In genomic region chr1:100342391-100342790, GRCh38 we compare ENCODE assay signal across 3 cellular contexts.
TF ChIP-seq lines count a peak whose summit lies in the region.

No MANE protein-coding gene starts in this region.

TF ChIP-seq in GM12878, 131 proteins besides CTCF, POLR2A, EP300 and RAD21 (continues in another document):
- TF ChIP-seq, protein P1, sequence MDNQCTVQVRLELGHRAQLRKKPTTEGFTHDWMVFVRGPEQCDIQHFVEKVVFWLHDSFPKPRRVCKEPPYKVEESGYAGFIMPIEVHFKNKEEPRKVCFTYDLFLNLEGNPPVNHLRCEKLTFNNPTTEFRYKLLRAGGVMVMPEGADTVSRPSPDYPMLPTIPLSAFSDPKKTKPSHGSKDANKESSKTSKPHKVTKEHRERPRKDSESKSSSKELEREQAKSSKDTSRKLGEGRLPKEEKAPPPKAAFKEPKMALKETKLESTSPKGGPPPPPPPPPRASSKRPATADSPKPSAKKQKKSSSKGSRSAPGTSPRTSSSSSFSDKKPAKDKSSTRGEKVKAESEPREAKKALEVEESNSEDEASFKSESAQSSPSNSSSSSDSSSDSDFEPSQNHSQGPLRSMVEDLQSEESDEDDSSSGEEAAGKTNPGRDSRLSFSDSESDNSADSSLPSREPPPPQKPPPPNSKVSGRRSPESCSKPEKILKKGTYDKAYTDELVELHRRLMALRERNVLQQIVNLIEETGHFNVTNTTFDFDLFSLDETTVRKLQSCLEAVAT (IDR thresholded peaks at IDR 0.05) = no peak
- TF ChIP-seq DPF2 (IDR thresholded peaks at IDR 0.05) = no peak
- TF ChIP-seq ZBED1 (IDR thresholded peaks at IDR 0.05; ENCODE audit: borderline replicate concordance) = no peak
- TF ChIP-seq, protein P2, sequence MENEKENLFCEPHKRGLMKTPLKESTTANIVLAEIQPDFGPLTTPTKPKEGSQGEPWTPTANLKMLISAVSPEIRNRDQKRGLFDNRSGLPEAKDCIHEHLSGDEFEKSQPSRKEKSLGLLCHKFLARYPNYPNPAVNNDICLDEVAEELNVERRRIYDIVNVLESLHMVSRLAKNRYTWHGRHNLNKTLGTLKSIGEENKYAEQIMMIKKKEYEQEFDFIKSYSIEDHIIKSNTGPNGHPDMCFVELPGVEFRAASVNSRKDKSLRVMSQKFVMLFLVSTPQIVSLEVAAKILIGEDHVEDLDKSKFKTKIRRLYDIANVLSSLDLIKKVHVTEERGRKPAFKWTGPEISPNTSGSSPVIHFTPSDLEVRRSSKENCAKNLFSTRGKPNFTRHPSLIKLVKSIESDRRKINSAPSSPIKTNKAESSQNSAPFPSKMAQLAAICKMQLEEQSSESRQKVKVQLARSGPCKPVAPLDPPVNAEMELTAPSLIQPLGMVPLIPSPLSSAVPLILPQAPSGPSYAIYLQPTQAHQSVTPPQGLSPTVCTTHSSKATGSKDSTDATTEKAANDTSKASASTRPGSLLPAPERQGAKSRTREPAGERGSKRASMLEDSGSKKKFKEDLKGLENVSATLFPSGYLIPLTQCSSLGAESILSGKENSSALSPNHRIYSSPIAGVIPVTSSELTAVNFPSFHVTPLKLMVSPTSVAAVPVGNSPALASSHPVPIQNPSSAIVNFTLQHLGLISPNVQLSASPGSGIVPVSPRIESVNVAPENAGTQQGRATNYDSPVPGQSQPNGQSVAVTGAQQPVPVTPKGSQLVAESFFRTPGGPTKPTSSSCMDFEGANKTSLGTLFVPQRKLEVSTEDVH (IDR thresholded peaks at IDR 0.05; ENCODE audit: low read depth, partially characterized antibody) = no peak
- no peak for TF ChIP-seq RELA (IDR thresholded peaks at IDR 0.05; ENCODE audit: borderline replicate concordance, partially characterized antibody)
- no peak for TF ChIP-seq RB1 (IDR thresholded peaks at IDR 0.05; ENCODE audit: borderline replicate concordance)
- TF ChIP-seq STAT3 (IDR thresholded peaks at IDR 0.05; ENCODE audit: low read depth, low read length) = no peak
- TF ChIP-seq USF1 (IDR thresholded peaks at IDR 0.05; ENCODE audit: borderline replicate concordance, extremely low read length, insufficient read depth, low read depth, low read length) = no peak
- no peak for TF ChIP-seq BCL3 (IDR thresholded peaks at IDR 0.05; ENCODE audit: borderline replicate concordance, insufficient read depth, low read depth, low read length, poor library complexity, severe bottlenecking)

TF ChIP-seq in H1, 55 proteins besides CTCF, POLR2A, EP300 and RAD21:
- no peak for TF ChIP-seq BACH1 (IDR thresholded peaks at IDR 0.05; ENCODE audit: low read length)
- TF ChIP-seq EZH2 (IDR thresholded peaks at IDR 0.05; ENCODE audit: low read depth, low read length, severe bottlenecking) = no peak
- TF ChIP-seq KDM1A (IDR thresholded peaks at IDR 0.05; ENCODE audit: borderline replicate concordance, low read length) = no peak
- no peak for TF ChIP-seq MAX (IDR thresholded peaks at IDR 0.05)
- TF ChIP-seq RBBP5 (IDR thresholded peaks at IDR 0.05; ENCODE audit: borderline replicate concordance, low read depth, low read length) = no peak
- no peak for TF ChIP-seq ATF2 (IDR thresholded peaks at IDR 0.05; ENCODE audit: low read length)
- no peak for TF ChIP-seq CHD1 (IDR thresholded peaks at IDR 0.05; ENCODE audit: low read depth, low read length)
- TF ChIP-seq HDAC6 (IDR thresholded peaks at IDR 0.05; ENCODE audit: low read depth, low read length) = no peak
- no peak for TF ChIP-seq GABPA (IDR thresholded peaks at IDR 0.05; ENCODE audit: borderline replicate concordance, insufficient read depth, low read length)
- no peak for TF ChIP-seq YY1 (IDR thresholded peaks at IDR 0.05; ENCODE audit: low read depth, low read length)
- TF ChIP-seq SIRT6 (IDR thresholded peaks at IDR 0.05; ENCODE audit: low read length) = no peak
- no peak for TF ChIP-seq TAF7 (optimal IDR thresholded peaks at IDR 0.05; ENCODE audit: borderline replicate concordance, low read depth, low read length)
- no peak for TF ChIP-seq ZNF274 (IDR thresholded peaks at IDR 0.05; ENCODE audit: borderline replicate concordance, extremely low read depth, low read length)
- TF ChIP-seq SP1 (IDR thresholded peaks at IDR 0.05; ENCODE audit: low read depth, low read length) = no peak
- TF ChIP-seq, protein P3, sequence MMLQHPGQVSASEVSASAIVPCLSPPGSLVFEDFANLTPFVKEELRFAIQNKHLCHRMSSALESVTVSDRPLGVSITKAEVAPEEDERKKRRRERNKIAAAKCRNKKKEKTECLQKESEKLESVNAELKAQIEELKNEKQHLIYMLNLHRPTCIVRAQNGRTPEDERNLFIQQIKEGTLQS (IDR thresholded peaks at IDR 0.05; ENCODE audit: insufficient read depth, low read depth, low read length) = no peak
- TF ChIP-seq SAP30 (IDR thresholded peaks at IDR 0.05; ENCODE audit: insufficient read depth, insufficient replicate concordance, low read length) = no peak
- no peak for TF ChIP-seq E2F6 (IDR thresholded peaks at IDR 0.05)
- TF ChIP-seq USF2 (IDR thresholded peaks at IDR 0.05; ENCODE audit: low read length) = no peak
- TF ChIP-seq MAFK (IDR thresholded peaks at IDR 0.05; ENCODE audit: low read depth, low read length) = no peak
- no peak for TF ChIP-seq FOSL1 (IDR thresholded peaks at IDR 0.05; ENCODE audit: insufficient read depth, low read depth, low read length)

TF ChIP-seq in HepG2, 621 proteins besides CTCF, POLR2A, EP300 and RAD21:
- TF ChIP-seq MAFK (conservative IDR thresholded peaks at IDR 0.05 in 1 of 2, IDR thresholded peaks at IDR 0.05 in 1 of 2; ENCODE audit: low read length in 2 of 2) = peak; percentile 54 to 69; a peak in 2 of 4 replicates
- peak; percentile 69 for TF ChIP-seq MAFF (IDR thresholded peaks at IDR 0.05; ENCODE audit: low read depth, low read length)
- peak; percentile 64; the same call in 1 of the 2 replicates for TF ChIP-seq ZNF652 (CRISPR knock-in tag; IDR thresholded peaks at IDR 0.05; ENCODE audit: borderline replicate concordance, low read depth)
- TF ChIP-seq, protein P3 (CRISPR knock-in tag; IDR thresholded peaks at IDR 0.05) = no peak
